ENCODE assay signal across 8 cellular contexts in genomic region chr6:106509420-106510089, GRCh38.
DNase-seq lines count a peak whose midpoint lies in the region; ATAC-seq and TF ChIP-seq lines count a peak whose summit lies in the region.

No MANE protein-coding gene starts in this region.

- TF ChIP-seq POLR2A in NB4 (IDR thresholded peaks at IDR 0.05; ENCODE audit: extremely low read depth, insufficient read length), result no peak

- WGBS in ectodermal cell, 2 experiments, result 6 to 7% methylated on average over 25 of the region's 25 CpGs

- H3K9me3 ChIP-seq in ectodermal cell (ENCODE audit: control insufficient read depth, low read length) (no peaks in the 10 kb centered on the region), neutrophil (no peaks in the 10 kb centered on the region)

- peak overlapping the region; percentile 69 for H3K4me3 ChIP-seq in NB4 (ENCODE audit: low read depth, low read length)
- peak overlapping the region; percentile 55 for H3K4me3 ChIP-seq in ectodermal cell (ENCODE audit: insufficient read depth, low read depth, low read length)
- peak overlapping the region; percentile 89 to 94 for H3K4me3 ChIP-seq in neutrophil (ENCODE audit: low read depth in 1 of 2, low read length in 1 of 2)

- H3K36me3 ChIP-seq in ectodermal cell (ENCODE audit: control insufficient read depth, insufficient read depth, low read length) (no peaks in the 10 kb centered on the region), neutrophil (no peaks in the 10 kb centered on the region)

- H3K4me1 ChIP-seq in ectodermal cell (ENCODE audit: control insufficient read depth, insufficient read depth, low read length), result peaks cover 14% of the 10 kb centered on the region
- peaks cover 42 to 47% of the 10 kb centered on the region in 2 experiments for H3K4me1 ChIP-seq in neutrophil (ENCODE audit: control insufficient read depth in 1 of 2, insufficient read depth in 1 of 2, low read depth in 1 of 2, low read length in 1 of 2)

- H3K27ac ChIP-seq in ectodermal cell (ENCODE audit: insufficient read depth, low read depth, low read length, poor library complexity, severe bottlenecking) (no peak overlapping the region), neutrophil (peak overlapping the region; percentile 96)

- no peak for ATAC-seq in GM21786 (IDR thresholded peaks at IDR 0.05; ENCODE audit: unreplicated experiment)

- DNase-seq in ELF-1 (ENCODE audit: low read depth, low spot score) (peak; percentile 39), NB4 (ENCODE audit: low read depth) (no peak), hypothalamus (lab: John Stamatoyannopoulos, UW) (no peak), NCI-H1694 treated with DMSO at 0.1 percent for 48 hours (lab: John Stamatoyannopoulos, UW) (no peak), HuH-7 (ENCODE audit: low spot score) (no peak)

- TF ChIP-seq CTCF in NB4 (IDR thresholded peaks at IDR 0.05; ENCODE audit: low read depth, low read length), result no peak
- no peak for TF ChIP-seq CTCF in neutrophil (IDR thresholded peaks at IDR 0.05)

- H3K27me3 ChIP-seq in ectodermal cell (ENCODE audit: control insufficient read depth, insufficient read depth, low read length, poor library complexity, severe bottlenecking) (peaks cover 73% of the 10 kb centered on the region), neutrophil (no peaks in the 10 kb centered on the region)
